In the genomic region with DNA sequence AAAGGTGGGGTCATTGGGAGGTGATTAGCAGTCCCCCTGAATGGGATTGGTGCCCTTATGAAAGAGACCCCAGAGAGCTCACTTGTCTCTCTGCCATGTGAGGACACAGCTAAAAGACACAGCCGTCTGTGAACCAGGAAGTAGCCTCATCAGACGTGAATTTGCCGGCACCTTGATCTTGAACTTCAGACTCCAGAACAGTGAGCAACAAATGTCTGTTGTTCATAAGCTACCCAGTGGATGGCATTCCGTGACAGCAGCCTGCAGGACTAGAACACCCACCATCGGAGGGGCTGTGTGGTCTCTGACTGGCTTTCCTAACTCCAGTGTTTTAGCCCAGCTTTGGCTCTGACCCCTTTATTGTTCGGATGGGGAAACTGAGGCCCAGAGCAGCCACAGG, we compare ENCODE assay signal across 7 cellular contexts. TPM values are rescaled to one million over a fixed set of nuclear protein-coding genes. Genes with fewer than 3 reads are reported as not detected.
DNase-seq lines count a peak whose midpoint lies in the region; ATAC-seq and TF ChIP-seq lines count a peak whose summit lies in the region.
"Not testable (repeated sequence)": the region's sequence is repeated elsewhere in the genome, so short reads cannot be mapped to it uniquely, and the experiment has no call there.
"Had no signal": no experiment of that assay in that cellular context is flagged by ENCODE, and none has a peak within 500 bp of the region (broad histone marks: within the 10 kb centered on the region; RNA-seq: fewer than 3 reads in every experiment).

No MANE protein-coding gene starts in this region.

- peak; percentile 15 for ATAC-seq in activated naive CD8-positive, alpha-beta T cell treated with anti-CD3 and anti-CD28 coated beads, Interleukin-2, amount 10 ng/mL, durations not matched to agents 7 days and 5 days (ENCODE audit: low read depth)
- peak; percentile 1 for ATAC-seq in esophagus mucosa
- peak in 3 of 4 donors; percentile 5 to 48 (median 29) for ATAC-seq in right lobe of liver

- H3K9me2 ChIP-seq in DOHH2 (replicated peaks; ENCODE audit: control insufficient read depth, low read length); OCI-LY1 (ENCODE audit: low read depth, low read length); SU-DHL-6 (replicated peaks; ENCODE audit: insufficient read depth, low read length): not testable (repeated sequence)

- H4K20me1 ChIP-seq in DOHH2 (ENCODE audit: control insufficient read depth, insufficient read depth, low read depth, low read length); OCI-LY1 (ENCODE audit: insufficient read depth, low read length); SU-DHL-6 (ENCODE audit: low read depth, low read length): not testable (repeated sequence)

- H3K36me3 Mint-ChIP-seq in activated naive CD8-positive, alpha-beta T cell treated with anti-CD3 and anti-CD28 coated beads, Interleukin-2, amount 10 ng/mL, durations not matched to agents 7 days and 5 days, result not testable (repeated sequence)

- not testable (repeated sequence) for H3K27ac Mint-ChIP-seq in activated naive CD8-positive, alpha-beta T cell treated with anti-CD3 and anti-CD28 coated beads, Interleukin-2, amount 10 ng/mL, durations not matched to agents 7 days and 5 days

- not testable (repeated sequence) for H2AFZ ChIP-seq in OCI-LY1 (ENCODE audit: low read length); SU-DHL-6 (ENCODE audit: low read depth, low read length, severe bottlenecking)

- H3K9me3 ChIP-seq in DOHH2 (ENCODE audit: control insufficient read depth, insufficient read depth, low read length); OCI-LY1 (ENCODE audit: low read length); SU-DHL-6 (ENCODE audit: insufficient read depth, low read length); right lobe of liver: not testable (repeated sequence)

- not testable (repeated sequence) for H3K9ac ChIP-seq in OCI-LY1 (ENCODE audit: low read length); SU-DHL-6 (ENCODE audit: low read length)

- not testable (repeated sequence) for DNase-seq in activated naive CD8-positive, alpha-beta T cell treated with anti-CD3 and anti-CD28 coated beads, Interleukin-2, amount 10 ng/mL, durations not matched to agents 7 days and 5 days; right lobe of liver

- intact Hi-C loops in right lobe of liver (cut with DNase I), result not testable (repeated sequence)

- H3K9me3 Mint-ChIP-seq in activated naive CD8-positive, alpha-beta T cell treated with anti-CD3 and anti-CD28 coated beads, Interleukin-2, amount 10 ng/mL, durations not matched to agents 7 days and 5 days, result not testable (repeated sequence)

- H3K4me2 ChIP-seq in DOHH2 (ENCODE audit: low read length), result peak overlapping the region; percentile 30; the same call in 1 of the 2 replicates
- not testable (repeated sequence) for H3K4me2 ChIP-seq in OCI-LY1 (ENCODE audit: low read length); SU-DHL-6 (ENCODE audit: low read depth, low read length, poor library complexity, severe bottlenecking)

- not testable (repeated sequence) for H3K27me3 Mint-ChIP-seq in activated naive CD8-positive, alpha-beta T cell treated with anti-CD3 and anti-CD28 coated beads, Interleukin-2, amount 10 ng/mL, durations not matched to agents 7 days and 5 days

- H3K36me3 ChIP-seq in DOHH2 (ENCODE audit: control insufficient read depth, low read length); OCI-LY1 (ENCODE audit: insufficient read depth, low read length); SU-DHL-6 (ENCODE audit: low read length); right lobe of liver: not testable (repeated sequence)

- not testable (repeated sequence) for TF ChIP-seq POLR2A in right lobe of liver (IDR thresholded peaks at IDR 0.05)

- TF ChIP-seq CTCF in DOHH2 (IDR thresholded peaks at IDR 0.05; ENCODE audit: low read depth, low read length, poor library complexity, severe bottlenecking); OCI-LY1 (IDR thresholded peaks at IDR 0.05; ENCODE audit: low read length); SU-DHL-6 (IDR thresholded peaks at IDR 0.05; ENCODE audit: insufficient read depth, low read length, poor library complexity, severe bottlenecking); right lobe of liver (IDR thresholded peaks at IDR 0.05): not testable (repeated sequence)

- H3K27ac ChIP-seq in DOHH2 (ENCODE audit: low read depth, low read length) (peak overlapping the region; percentile 71), OCI-LY1 (ENCODE audit: low read depth, low read length, poor library complexity, severe bottlenecking) (peak overlapping the region; percentile 89), SU-DHL-6 (ENCODE audit: low read depth, low read length) (peak overlapping the region; percentile 83)
- not testable (repeated sequence) for H3K27ac ChIP-seq in right lobe of liver

- not testable (repeated sequence) for H3K27me3 ChIP-seq in DOHH2 (ENCODE audit: control insufficient read depth, low read length); OCI-LY1 (ENCODE audit: insufficient read depth, low read length); SU-DHL-6 (ENCODE audit: low read length); right lobe of liver

- peaks cover 13% of the 10 kb centered on the region; the same call in 1 of the 2 replicates for H3K4me1 ChIP-seq in DOHH2 (ENCODE audit: control insufficient read depth, low read length)
- not testable (repeated sequence) for H3K4me1 ChIP-seq in OCI-LY1 (ENCODE audit: insufficient read depth, low read length, severe bottlenecking); right lobe of liver

- not testable (repeated sequence) for H3K4me3 ChIP-seq in DOHH2 (ENCODE audit: low read length); OCI-LY1 (ENCODE audit: low read depth, low read length, poor library complexity, severe bottlenecking); SU-DHL-6 (ENCODE audit: insufficient read depth, low read length, poor library complexity, severe bottlenecking); right lobe of liver

- no CpG with 5 or more reads among the region's 6 CpGs for WGBS in right lobe of liver (ENCODE audit: insufficient coverage, low coverage, low lambda C conversion rate, missing lambda C conversion rate)

- not testable (repeated sequence) for H3K79me2 ChIP-seq in DOHH2 (ENCODE audit: control insufficient read depth, low read length); OCI-LY1 (ENCODE audit: insufficient read depth, low read length); SU-DHL-6 (ENCODE audit: insufficient read depth, low read length)

- POLR2A ChIA-PET in activated naive CD8-positive, alpha-beta T cell treated with anti-CD3 and anti-CD28 coated beads, Interleukin-2, amount 10 ng/mL, durations not matched to agents 7 days and 5 days (lab: Charles Lee), result not testable (repeated sequence)

- not testable (repeated sequence) for H3F3A ChIP-seq in DOHH2 (ENCODE audit: control insufficient read depth, insufficient read depth); OCI-LY1 (ENCODE audit: insufficient read depth, low read length); SU-DHL-6 (ENCODE audit: insufficient read depth)

- H3K4me1 Mint-ChIP-seq in activated naive CD8-positive, alpha-beta T cell treated with anti-CD3 and anti-CD28 coated beads, Interleukin-2, amount 10 ng/mL, durations not matched to agents 7 days and 5 days, result not testable (repeated sequence)

- not testable (repeated sequence) for H3K4me3 Mint-ChIP-seq in activated naive CD8-positive, alpha-beta T cell treated with anti-CD3 and anti-CD28 coated beads, Interleukin-2, amount 10 ng/mL, durations not matched to agents 7 days and 5 days

RNA-seq across cellular contexts. Expression of gene GRAP, which starts 9.2 kb away (rescaled TPM):
- 10 to 100 TPM; 27.7 to 30.3 TPM for total RNA-seq in activated naive CD8-positive, alpha-beta T cell treated with anti-CD3 and anti-CD28 coated beads, Interleukin-2, amount 10 ng/mL, durations not matched to agents 7 days and 5 days
- total RNA-seq in esophagus mucosa, result 1.00 TPM
- 1 to 10 TPM; 2.6 to 6.1 (median 4.2) TPM for total RNA-seq in right lobe of liver
- total RNA-seq: GM23248 had no signal

RNA-seq across cellular contexts. Expression of gene FAM83G, which starts 33.0 kb away (rescaled TPM):
- 1 to 10 TPM; 7.1 to 8.3 TPM for total RNA-seq in activated naive CD8-positive, alpha-beta T cell treated with anti-CD3 and anti-CD28 coated beads, Interleukin-2, amount 10 ng/mL, durations not matched to agents 7 days and 5 days
- total RNA-seq in esophagus mucosa, result 47.0 TPM
- 10 to 100 TPM; 10.1 to 41.7 (median 21.5) TPM for total RNA-seq in right lobe of liver

Comparison
In these comparisons a context has a peak if more than half of its experiments do, and no peak if none do; other contexts are left out.
1. RNA of gene GRAP, which starts 9.2 kb away (total RNA-seq): 27.7 to 30.3 TPM in activated naive CD8-positive, alpha-beta T cell treated with anti-CD3 and anti-CD28 coated beads, Interleukin-2, amount 10 ng/mL, durations not matched to agents 7 days and 5 days; 2.6 to 6.1 TPM in right lobe of liver and 1.00 TPM in esophagus mucosa (single experiment); every median in the first group is over 4 times any median in the second.
2. Peak in every context shown above with its lines, with median percentiles within 50 percentile points of each other: ATAC-seq.